ENCODE assay signal across 31 cellular contexts in genomic region chr4:148101235-148101634, GRCh38.
"Had no signal": no experiment of that assay in that cellular context is flagged by ENCODE, and none has a peak within 500 bp of the region (broad histone marks: within the 10 kb centered on the region; RNA-seq: fewer than 3 reads in every experiment).

No MANE protein-coding gene starts in this region.

- DNase-seq: activated B cell treated with CpG ODN at 0.5 μM for 24 hours; activated CD4-positive, alpha-beta T cell treated with anti-CD3 and anti-CD28 coated beads for 48 hours; activated CD4-positive, alpha-beta T cell treated with anti-CD3 and anti-CD28 coated beads, Interleukin-2, amount 50 U/mL, for 1 hour; activated CD4-positive, alpha-beta T cell treated with anti-CD3 and anti-CD28 coated beads, Interleukin-2, amount 50 U/mL, for 48 hours; activated CD8-positive, alpha-beta memory T cell treated with anti-CD3 and anti-CD28 coated beads, Interleukin-2, amount 50 U/mL, for 48 hours; activated effector memory CD4-positive, alpha-beta T cell treated with Interleukin-2 at 50 U/mL for 16 hours; activated gamma-delta T cell treated with Interleukin-2 at 50 U/mL for 16 hours; activated naive CD4-positive, alpha-beta T cell treated with Interleukin-2 at 50 U/mL for 16 hours; activated T-cell treated with anti-CD3 and anti-CD28 coated beads for 4 hours; activated T-cell treated with anti-CD3 and anti-CD28 coated beads, Interleukin-2, amount 50 U/mL, for 4 hours; adrenal gland; amygdala; aorta; body of pancreas; caudate nucleus; cortex of kidney; dermis blood vessel endothelial cell; effector CD4-positive, alpha-beta T cell; effector memory CD8-positive, alpha-beta T cell; esophagus squamous epithelium; foreskin melanocyte; heart right ventricle; T-helper 1 cell; T-helper 17 cell; T1000; WERI-Rb-1 had no signal

- H3K9me3 Mint-ChIP-seq: activated B cell treated with CpG ODN at 0.5 μM for 24 hours; activated naive CD4-positive, alpha-beta T cell treated with anti-CD3 and anti-CD28 coated beads, Interleukin-2, amount 50 U/mL, for 72 hours; activated T-cell treated with anti-CD3 and anti-CD28 coated beads, Interleukin-2, amount 50 U/mL, for 4 hours; activated T-helper 1 cell treated with anti-CD3 and anti-CD28 coated beads, Interleukin-12 subunit alpha, Interleukin-12 subunit beta, Interleukin-2, Interleukin-4 antibody, amounts not matched to agents 30 ng/mL and 10 ng/mL and 1 ng/mL, durations not matched to agents 14 hours and 24 hours and 36 hours; effector memory CD8-positive, alpha-beta T cell; T-helper 2 cell treated with Interferon-gamma antibody and Interleukin-4, amounts not matched to agents 5 μg/mL and 100 μg/mL, for 36 hours had no signal

- H3K4me1 Mint-ChIP-seq: activated B cell treated with CpG ODN at 0.5 μM for 24 hours had no signal

- H3K27me3 Mint-ChIP-seq: activated B cell treated with CpG ODN at 0.5 μM for 24 hours; effector memory CD8-positive, alpha-beta T cell; T-helper 17 cell had no signal

- H3K27ac Mint-ChIP-seq: activated B cell treated with CpG ODN at 0.5 μM for 24 hours; activated naive CD4-positive, alpha-beta T cell treated with anti-CD3 and anti-CD28 coated beads, Interleukin-2, amount 50 U/mL, for 72 hours; activated T-helper 1 cell treated with anti-CD3 and anti-CD28 coated beads, Interleukin-12 subunit alpha, Interleukin-12 subunit beta, Interleukin-2, Interleukin-4 antibody, amounts not matched to agents 30 ng/mL and 10 ng/mL and 1 ng/mL, durations not matched to agents 14 hours and 24 hours and 36 hours; effector memory CD8-positive, alpha-beta T cell; T-helper 17 cell; T-helper 2 cell treated with Interferon-gamma antibody and Interleukin-4, amounts not matched to agents 5 μg/mL and 100 μg/mL, for 36 hours had no signal

- H3K4me3 Mint-ChIP-seq: activated B cell treated with CpG ODN at 0.5 μM for 24 hours; activated T-cell treated with anti-CD3 and anti-CD28 coated beads, Interleukin-2, amount 50 U/mL, for 4 hours; activated T-helper 1 cell treated with anti-CD3 and anti-CD28 coated beads, Interleukin-12 subunit alpha, Interleukin-12 subunit beta, Interleukin-2, Interleukin-4 antibody, amounts not matched to agents 30 ng/mL and 10 ng/mL and 1 ng/mL, durations not matched to agents 14 hours and 24 hours and 36 hours; effector memory CD8-positive, alpha-beta T cell; T-helper 17 cell; T-helper 2 cell treated with Interferon-gamma antibody and Interleukin-4, amounts not matched to agents 5 μg/mL and 100 μg/mL, for 36 hours had no signal

- ATAC-seq: activated CD4-positive, CD25-positive, alpha-beta regulatory T cell treated with anti-CD3 and anti-CD28 coated beads, Interleukin-2, amount 50 U/mL, for 24 hours; activated T-cell treated with anti-CD3 and anti-CD28 coated beads, Interleukin-2, amount 50 U/mL, for 4 hours; body of pancreas; effector memory CD8-positive, alpha-beta T cell; gastroesophageal sphincter; heart right ventricle; T-helper 17 cell had no signal
